ENCODE assay signal across 8 cellular contexts in genomic region chr5:38265546-38266179, GRCh38. TPM values are rescaled to one million over a fixed set of nuclear protein-coding genes. Genes with fewer than 3 reads are reported as not detected.
A peak's percentile ranks its signal among the peaks of the same experiment; 100 is the strongest.
DNase-seq lines count a peak whose midpoint lies in the region; ATAC-seq and TF ChIP-seq lines count a peak whose summit lies in the region.

No MANE protein-coding gene starts in this region.

- in situ Hi-C loops in GM13976 (cut with MboI; ENCODE audit: low sequenced_read_pairs, unreplicated experiment), result no loop called here

- H3K4me1 Mint-ChIP-seq in activated CD4-positive, alpha-beta memory T cell treated with anti-CD3 and anti-CD28 coated beads, Interleukin-2, amount 10 ng/mL, durations not matched to agents 7 days and 5 days, result no peaks in the 10 kb centered on the region

- H3K4me3 Mint-ChIP-seq in activated CD4-positive, alpha-beta memory T cell treated with anti-CD3 and anti-CD28 coated beads, Interleukin-2, amount 10 ng/mL, durations not matched to agents 7 days and 5 days, result no peak overlapping the region

- no peaks in the 10 kb centered on the region for H3K9me3 Mint-ChIP-seq in activated CD4-positive, alpha-beta memory T cell treated with anti-CD3 and anti-CD28 coated beads, Interleukin-2, amount 10 ng/mL, durations not matched to agents 7 days and 5 days

- peaks cover 23% of the 10 kb centered on the region for H3K27me3 Mint-ChIP-seq in activated CD4-positive, alpha-beta memory T cell treated with anti-CD3 and anti-CD28 coated beads, Interleukin-2, amount 10 ng/mL, durations not matched to agents 7 days and 5 days

- TF ChIP-seq CTCF in AG09319 (IDR thresholded peaks at IDR 0.05; ENCODE audit: low read depth, low read length) (peak; percentile 73), GM13976 (IDR thresholded peaks at IDR 0.05; ENCODE audit: borderline replicate concordance, control extremely low read depth, extremely low read depth, insufficient read depth, missing control alignments) (peak; percentile 60)

- POLR2A ChIA-PET in activated CD4-positive, alpha-beta memory T cell treated with anti-CD3 and anti-CD28 coated beads, Interleukin-2, amount 10 ng/mL, durations not matched to agents 7 days and 5 days (lab: Charles Lee), result no interaction called here

- DNase-seq in AG09319 (ENCODE audit: extremely low read depth, low read depth) (peak; percentile 11), GM13976 (ENCODE audit: low spot score) (peak; percentile 54), NCI-H2171 (lab: John Stamatoyannopoulos, UW) (peak; percentile 53), fibroblast of gingiva (ENCODE audit: low read depth) (peak; percentile 29), non-pigmented ciliary epithelial cell (ENCODE audit: low read depth) (peak; percentile 5)
- DNase-seq in activated CD4-positive, alpha-beta memory T cell treated with anti-CD3 and anti-CD28 coated beads, Interleukin-2, amount 10 ng/mL, durations not matched to agents 7 days and 5 days, result peak; percentile 43

- H3K36me3 Mint-ChIP-seq in activated CD4-positive, alpha-beta memory T cell treated with anti-CD3 and anti-CD28 coated beads, Interleukin-2, amount 10 ng/mL, durations not matched to agents 7 days and 5 days (ENCODE audit: low read depth), result no peaks in the 10 kb centered on the region

- H3K27ac Mint-ChIP-seq in activated CD4-positive, alpha-beta memory T cell treated with anti-CD3 and anti-CD28 coated beads, Interleukin-2, amount 10 ng/mL, durations not matched to agents 7 days and 5 days, result no peak overlapping the region

- ATAC-seq in HG02884 (IDR thresholded peaks at IDR 0.05; ENCODE audit: unreplicated experiment) (peak; percentile 90), HG03025 (IDR thresholded peaks at IDR 0.05; ENCODE audit: low FRiP score, unreplicated experiment) (no peak)

- CTCF ChIA-PET in activated CD4-positive, alpha-beta memory T cell treated with anti-CD3 and anti-CD28 coated beads, Interleukin-2, amount 10 ng/mL, durations not matched to agents 7 days and 5 days (lab: Charles Lee), result interaction anchor here (0.6 to 1.6 kb wide), 9 partner anchors 9 to 256 kb away, joined by 3 to 7 read pairs (median 4); no protein-coding TSS in a partner anchor

RNA-seq across cellular contexts. Expression of gene EGFLAM, which starts 7.3 kb away (rescaled TPM):
- not detected for total RNA-seq in activated CD4-positive, alpha-beta memory T cell treated with anti-CD3 and anti-CD28 coated beads, Interleukin-2, amount 10 ng/mL, durations not matched to agents 7 days and 5 days
